19 cellular contexts compared by ENCODE assay signal in genomic region chr2:176391020-176391419, GRCh38.
"Had no signal": no experiment of that assay in that cellular context is flagged by ENCODE, and none has a peak within 500 bp of the region (broad histone marks: within the 10 kb centered on the region; RNA-seq: fewer than 3 reads in every experiment).

No MANE protein-coding gene starts in this region.

- H3K4me1 ChIP-seq: body of pancreas, spleen had no signal

- ATAC-seq: activated CD8-positive, alpha-beta memory T cell treated with anti-CD3 and anti-CD28 coated beads, Interleukin-2, amount 10 ng/mL, durations not matched to agents 7 days and 5 days; body of pancreas; psoas muscle; sciatic nerve; stimulated activated naive B cell treated with anti-CD40 and anti-IgM and Interleukin-4, amounts not matched to agents 10 μg/mL and 1 μg/mL and 100 μg/mL, for 72 hours; T-cell had no signal

- H3K27ac ChIP-seq: body of pancreas, epithelial cell of prostate, left ventricle myocardium inferior, ovary, psoas muscle, spleen had no signal

- H3K9me3 ChIP-seq: left ventricle myocardium inferior, ovary, psoas muscle, spleen, thyroid gland had no signal

- H3K36me3 ChIP-seq: left ventricle myocardium inferior, ovary, spleen, thyroid gland had no signal

- H3K4me3 ChIP-seq: body of pancreas, left ventricle myocardium inferior, ovary, psoas muscle, spleen, thyroid gland had no signal

- DNase-seq: activated CD4-positive, alpha-beta memory T cell treated with anti-CD3 and anti-CD28 coated beads, Interleukin-2, amount 10 ng/mL, durations not matched to agents 7 days and 5 days; activated CD4-positive, alpha-beta T cell treated with anti-CD3 and anti-CD28 coated beads for 48 hours; activated CD4-positive, CD25-positive, alpha-beta regulatory T cell; activated CD8-positive, alpha-beta memory T cell treated with anti-CD3 and anti-CD28 coated beads, Interleukin-2, amount 10 ng/mL, durations not matched to agents 7 days and 5 days; activated naive CD8-positive, alpha-beta T cell treated with anti-CD3 and anti-CD28 coated beads for 36 hours; amniotic stem cell; body of pancreas; foreskin melanocyte; kidney; left ventricle myocardium inferior; ovary; psoas muscle; spleen; stimulated activated naive B cell treated with anti-CD40 and anti-IgM and Interleukin-4, amounts not matched to agents 10 μg/mL and 1 μg/mL and 100 μg/mL, for 72 hours; T-cell; T-helper 9 cell; thyroid gland had no signal

- H3K27me3 ChIP-seq: body of pancreas, ovary, spleen, thyroid gland had no signal
